8 cellular contexts compared by ENCODE assay signal in the genomic region with DNA sequence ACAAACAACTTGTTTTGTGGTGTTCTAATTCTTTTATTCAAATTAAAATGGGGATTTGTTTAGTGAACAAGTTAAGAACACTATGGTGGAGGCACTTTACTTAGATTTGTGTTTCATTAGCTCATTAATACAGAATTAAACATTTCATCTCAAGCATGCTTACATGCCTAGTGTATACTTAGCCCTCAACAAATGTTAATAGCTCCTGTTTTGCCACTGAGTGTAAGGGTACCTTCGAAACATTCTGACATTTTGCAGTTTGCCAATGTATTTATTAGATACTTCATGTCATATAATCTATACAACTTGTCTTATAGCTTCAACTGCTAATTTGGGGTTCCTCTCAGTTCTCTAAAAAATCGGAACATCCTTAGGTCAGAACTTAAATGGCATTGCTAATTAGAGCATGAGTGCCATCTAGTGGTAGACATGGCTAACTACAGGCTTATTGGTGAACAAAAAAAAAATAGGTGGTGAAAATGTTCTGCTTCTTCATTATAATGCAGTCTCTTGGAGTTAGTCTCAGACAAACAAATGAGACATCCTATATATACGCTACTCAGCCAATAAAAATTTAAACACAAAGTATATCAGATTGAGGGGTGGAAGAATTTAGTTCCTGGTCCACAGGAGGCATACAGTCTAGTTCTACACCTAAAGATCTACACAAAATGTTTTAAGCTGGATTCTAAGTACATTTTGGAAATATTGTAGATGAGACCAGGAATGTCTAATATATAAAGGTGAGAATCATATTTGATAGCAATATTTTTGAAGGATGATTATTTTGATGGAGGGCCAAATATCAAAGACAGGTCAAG. TPM values are rescaled to one million over a fixed set of nuclear protein-coding genes. Genes with fewer than 3 reads are reported as not detected.
DNase-seq lines count a peak whose midpoint lies in the region; ATAC-seq and TF ChIP-seq lines count a peak whose summit lies in the region.

No MANE protein-coding gene starts in this region.

- H3K9ac ChIP-seq in OCI-LY3 (ENCODE audit: low read length), result no peak overlapping the region
- no peak overlapping the region for H3K9ac ChIP-seq in endodermal cell (ENCODE audit: extremely low read depth, low read length, poor library complexity, severe bottlenecking)

- peak; percentile 37 for ATAC-seq in CD4-positive, alpha-beta T cell (ENCODE audit: poor library complexity)
- ATAC-seq in GM18868 (IDR thresholded peaks at IDR 0.05; ENCODE audit: unreplicated experiment), result peak; percentile 66
- peak; percentile 65 for ATAC-seq in HG03520 (IDR thresholded peaks at IDR 0.05; ENCODE audit: unreplicated experiment)

- WGBS in endodermal cell (ENCODE audit: insufficient coverage in 1 of 2, insufficient read length in 1 of 2), 2 experiments, result 20 to 54% methylated on average over 1 to 2 of the region's 3 CpGs

- no peaks in the 10 kb centered on the region for H3K79me2 ChIP-seq in OCI-LY3 (ENCODE audit: low read length)

- peaks cover 5% of the 10 kb centered on the region for H3K4me1 Mint-ChIP-seq in CD4-positive, alpha-beta T cell (ENCODE audit: low read depth)
- peaks cover 16% of the 10 kb centered on the region for H3K4me1 Mint-ChIP-seq in endodermal cell
- peaks cover 8% of the 10 kb centered on the region for H3K4me1 Mint-ChIP-seq in neural crest cell
- peaks cover 8% of the 10 kb centered on the region for H3K4me1 Mint-ChIP-seq in activated T-helper 1 cell treated with anti-CD3 and anti-CD28 coated beads, Interleukin-12 subunit alpha, Interleukin-12 subunit beta, Interleukin-2, Interleukin-4 antibody, amounts not matched to agents 30 ng/mL and 10 ng/mL and 1 ng/mL, durations not matched to agents 14 hours and 24 hours and 36 hours (ENCODE audit: low read depth)

- H3K36me3 ChIP-seq in OCI-LY3 (replicated peaks; ENCODE audit: low read depth, low read length) (no peaks in the 10 kb centered on the region), endodermal cell (ENCODE audit: control insufficient read depth, insufficient read depth, low read length) (no peaks in the 10 kb centered on the region)
- H3K36me3 ChIP-seq in effector memory CD4-positive, alpha-beta T cell (ENCODE audit: control insufficient read depth, insufficient read depth, low read length), result no peaks in the 10 kb centered on the region

- peaks cover 45% of the 10 kb centered on the region for H3K27me3 Mint-ChIP-seq in CD4-positive, alpha-beta T cell
- H3K27me3 Mint-ChIP-seq in endodermal cell (ENCODE audit: insufficient read depth), result peaks cover 17% of the 10 kb centered on the region
- H3K27me3 Mint-ChIP-seq in neural crest cell (ENCODE audit: low read depth), result peaks cover 50% of the 10 kb centered on the region
- H3K27me3 Mint-ChIP-seq in activated T-helper 1 cell treated with anti-CD3 and anti-CD28 coated beads, Interleukin-12 subunit alpha, Interleukin-12 subunit beta, Interleukin-2, Interleukin-4 antibody, amounts not matched to agents 30 ng/mL and 10 ng/mL and 1 ng/mL, durations not matched to agents 14 hours and 24 hours and 36 hours (ENCODE audit: insufficient read depth), result peaks cover 7% of the 10 kb centered on the region

- peak; percentile 97 for TF ChIP-seq CTCF in CD4-positive, alpha-beta T cell (IDR thresholded peaks at IDR 0.05)
- TF ChIP-seq CTCF in OCI-LY3 (IDR thresholded peaks at IDR 0.05; ENCODE audit: low read depth, low read length), result peak; percentile 81
- TF ChIP-seq CTCF in endodermal cell (conservative IDR thresholded peaks at IDR 0.05), result peak; percentile 93
- peak; percentile 96 for TF ChIP-seq CTCF in neural crest cell (conservative IDR thresholded peaks at IDR 0.05)

- H3K4me3 ChIP-seq in OCI-LY3 (ENCODE audit: low read length), result peak overlapping the region; percentile 30; the same call in 1 of the 2 replicates
- H3K4me3 ChIP-seq in endodermal cell (ENCODE audit: low read length), result no peak overlapping the region
- H3K4me3 ChIP-seq in effector memory CD4-positive, alpha-beta T cell (ENCODE audit: insufficient read depth, low read depth, low read length, poor library complexity, severe bottlenecking), result no peak overlapping the region

- POLR2A ChIA-PET in CD4-positive, alpha-beta T cell (lab: Charles Lee), result no interaction called here

- intact Hi-C loops in CD4-positive, alpha-beta T cell (cut with DNase I, micrococcal nuclease), result no loop called here
- intact Hi-C loops in activated T-helper 1 cell treated with anti-CD3 and anti-CD28 coated beads, Interleukin-12 subunit alpha, Interleukin-12 subunit beta, Interleukin-2, Interleukin-4 antibody, amounts not matched to agents 30 ng/mL and 10 ng/mL and 1 ng/mL, durations not matched to agents 14 hours and 24 hours and 36 hours (cut with micrococcal nuclease), result no loop called here

- H3K4me3 Mint-ChIP-seq in CD4-positive, alpha-beta T cell, result no peak overlapping the region
- no peak overlapping the region for H3K4me3 Mint-ChIP-seq in endodermal cell
- H3K4me3 Mint-ChIP-seq in neural crest cell, result no peak overlapping the region
- no peak overlapping the region for H3K4me3 Mint-ChIP-seq in activated T-helper 1 cell treated with anti-CD3 and anti-CD28 coated beads, Interleukin-12 subunit alpha, Interleukin-12 subunit beta, Interleukin-2, Interleukin-4 antibody, amounts not matched to agents 30 ng/mL and 10 ng/mL and 1 ng/mL, durations not matched to agents 14 hours and 24 hours and 36 hours

- H3K4me2 ChIP-seq in OCI-LY3 (ENCODE audit: low read length), result peak overlapping the region; percentile 56

- peaks cover 13% of the 10 kb centered on the region for H3K27me3 ChIP-seq in CD4-positive, alpha-beta T cell (ENCODE audit: control insufficient read depth, insufficient read depth, low read length)
- H3K27me3 ChIP-seq in OCI-LY3 (ENCODE audit: low read depth, low read length) (no peaks in the 10 kb centered on the region), endodermal cell (ENCODE audit: control insufficient read depth, insufficient read depth, low read length, poor library complexity, severe bottlenecking) (peaks cover 4% of the 10 kb centered on the region)
- H3K27me3 ChIP-seq in effector memory CD4-positive, alpha-beta T cell (replicated peaks; ENCODE audit: control insufficient read depth, insufficient read depth, low read length, poor library complexity, severe bottlenecking), result no peaks in the 10 kb centered on the region

- no peak overlapping the region for H3K27ac ChIP-seq in CD4-positive, alpha-beta T cell (ENCODE audit: low read depth, low read length)
- H3K27ac ChIP-seq in OCI-LY3 (ENCODE audit: low read length), result no peak overlapping the region
- H3K27ac ChIP-seq in endodermal cell (ENCODE audit: low read depth, low read length), result no peak overlapping the region
- no peak overlapping the region for H3K27ac ChIP-seq in effector memory CD4-positive, alpha-beta T cell (ENCODE audit: insufficient read depth, low read length, poor library complexity, severe bottlenecking)

- CTCF ChIA-PET in CD4-positive, alpha-beta T cell (lab: Charles Lee), result interaction anchor here (1.1 to 1.3 kb wide), 2 partner anchors 10 to 19 kb away, joined by 3 to 4 read pairs; no protein-coding TSS in a partner anchor

- no peaks in the 10 kb centered on the region for H3K9me3 ChIP-seq in CD4-positive, alpha-beta T cell (ENCODE audit: control insufficient read depth, low read length)
- H3K9me3 ChIP-seq in OCI-LY3 (ENCODE audit: insufficient read depth, low read length) (no peaks in the 10 kb centered on the region), endodermal cell (ENCODE audit: control insufficient read depth, low read length) (no peaks in the 10 kb centered on the region)
- H3K9me3 ChIP-seq in effector memory CD4-positive, alpha-beta T cell (ENCODE audit: control insufficient read depth, low read length), result no peaks in the 10 kb centered on the region

- H3K9me3 Mint-ChIP-seq in CD4-positive, alpha-beta T cell, result no peaks in the 10 kb centered on the region
- H3K9me3 Mint-ChIP-seq in endodermal cell, result peaks cover 2% of the 10 kb centered on the region
- H3K9me3 Mint-ChIP-seq in neural crest cell, result no peaks in the 10 kb centered on the region
- no peaks in the 10 kb centered on the region for H3K9me3 Mint-ChIP-seq in activated T-helper 1 cell treated with anti-CD3 and anti-CD28 coated beads, Interleukin-12 subunit alpha, Interleukin-12 subunit beta, Interleukin-2, Interleukin-4 antibody, amounts not matched to agents 30 ng/mL and 10 ng/mL and 1 ng/mL, durations not matched to agents 14 hours and 24 hours and 36 hours

- H3K4me1 ChIP-seq in OCI-LY3 (ENCODE audit: low read length), result no peaks in the 10 kb centered on the region
- no peaks in the 10 kb centered on the region for H3K4me1 ChIP-seq in endodermal cell (ENCODE audit: control insufficient read depth, insufficient read depth, low read length)
- H3K4me1 ChIP-seq in effector memory CD4-positive, alpha-beta T cell (ENCODE audit: control insufficient read depth, insufficient read depth, low read length, poor library complexity, severe bottlenecking), result no peaks in the 10 kb centered on the region

- H2AFZ ChIP-seq in OCI-LY3 (ENCODE audit: low read depth, low read length), result no peak overlapping the region

- no peak for DNase-seq in CD4-positive, alpha-beta T cell
- no peak for DNase-seq in endodermal cell
- no peak for DNase-seq in neural crest cell (ENCODE audit: low read depth, low spot score)
- DNase-seq in activated T-helper 1 cell treated with anti-CD3 and anti-CD28 coated beads, Interleukin-12 subunit alpha, Interleukin-12 subunit beta, Interleukin-2, Interleukin-4 antibody, amounts not matched to agents 30 ng/mL and 10 ng/mL and 1 ng/mL, durations not matched to agents 14 hours and 24 hours and 36 hours (ENCODE audit: low spot score), result no peak
- no peak for DNase-seq in effector memory CD4-positive, alpha-beta T cell

- H3K27ac Mint-ChIP-seq in CD4-positive, alpha-beta T cell, result no peak overlapping the region
- H3K27ac Mint-ChIP-seq in endodermal cell (no peak overlapping the region), neural crest cell (ENCODE audit: unreplicated experiment) (no peak overlapping the region)
- H3K27ac Mint-ChIP-seq in activated T-helper 1 cell treated with anti-CD3 and anti-CD28 coated beads, Interleukin-12 subunit alpha, Interleukin-12 subunit beta, Interleukin-2, Interleukin-4 antibody, amounts not matched to agents 30 ng/mL and 10 ng/mL and 1 ng/mL, durations not matched to agents 14 hours and 24 hours and 36 hours, result no peak overlapping the region

- H3K36me3 Mint-ChIP-seq in CD4-positive, alpha-beta T cell (ENCODE audit: low read depth), result no peaks in the 10 kb centered on the region
- H3K36me3 Mint-ChIP-seq in endodermal cell (ENCODE audit: low read depth) (no peaks in the 10 kb centered on the region), neural crest cell (ENCODE audit: low read depth) (no peaks in the 10 kb centered on the region)
- H3K36me3 Mint-ChIP-seq in activated T-helper 1 cell treated with anti-CD3 and anti-CD28 coated beads, Interleukin-12 subunit alpha, Interleukin-12 subunit beta, Interleukin-2, Interleukin-4 antibody, amounts not matched to agents 30 ng/mL and 10 ng/mL and 1 ng/mL, durations not matched to agents 14 hours and 24 hours and 36 hours (ENCODE audit: low read depth), result no peaks in the 10 kb centered on the region

- no peaks in the 10 kb centered on the region for H4K20me1 ChIP-seq in OCI-LY3 (ENCODE audit: insufficient read depth, low read length)

RNA-seq across cellular contexts. Expression of a gene that starts 4.9 kb away (rescaled TPM):
- not detected for total RNA-seq in CD4-positive, alpha-beta T cell
- 1 to 10 TPM; 1.4 to 3.3 TPM for total RNA-seq in endodermal cell
- 0.61 TPM for polyA plus RNA-seq in endodermal cell (2013, experiment 1 of 2)
- polyA plus RNA-seq in endodermal cell (2013, experiment 2 of 2), result 0.79 TPM
- total RNA-seq in neural crest cell, result not detected in 2 replicates
- total RNA-seq in activated T-helper 1 cell treated with anti-CD3 and anti-CD28 coated beads, Interleukin-12 subunit alpha, Interleukin-12 subunit beta, Interleukin-2, Interleukin-4 antibody, amounts not matched to agents 30 ng/mL and 10 ng/mL and 1 ng/mL, durations not matched to agents 14 hours and 24 hours and 36 hours, result not detected in 2 replicates
